ENCODE assay signal across 1 cellular context in genomic region chr18:63040788-63041410, GRCh38.
A peak's percentile ranks its signal among the peaks of the same experiment; 100 is the strongest.
TF ChIP-seq lines count a peak whose summit lies in the region.

No MANE protein-coding gene starts in this region.

TF ChIP-seq in GM12878, 131 proteins besides CTCF, POLR2A, EP300 and RAD21 (continued from another document and continues in another):
- TF ChIP-seq ZBTB11 (CRISPR knock-in tag; IDR thresholded peaks at IDR 0.05) = no peak
- 0 out of 2 replicates have a peak, but pooled peaks have one; percentile 21 for TF ChIP-seq CHD1 (IDR thresholded peaks at IDR 0.05; ENCODE audit: low read depth, low read length)
- peak; percentile 32 for TF ChIP-seq USF1 (IDR thresholded peaks at IDR 0.05; ENCODE audit: borderline replicate concordance, extremely low read length, insufficient read depth, low read depth, low read length)
- 0 out of 4 replicates have a peak, but pooled peaks of 1 of the 2 experiments have one; percentile 26 for TF ChIP-seq ETV6 (conservative IDR thresholded peaks at IDR 0.05 in 1 of 2, IDR thresholded peaks at IDR 0.05 in 1 of 2; ENCODE audit: borderline replicate concordance in 1 of 2, low read depth in 1 of 2)
- peak; percentile 34; the same call in 1 of the 2 replicates for TF ChIP-seq PAX5 (IDR thresholded peaks at IDR 0.05; ENCODE audit: borderline replicate concordance, low read depth, low read length)
- peak; percentile 75 for TF ChIP-seq KLF5 (IDR thresholded peaks at IDR 0.05; ENCODE audit: partially characterized antibody)
- peak; percentile 96 for TF ChIP-seq MEF2B (IDR thresholded peaks at IDR 0.05; ENCODE audit: partially characterized antibody, poor library complexity, severe bottlenecking)
- TF ChIP-seq ZNF24 (IDR thresholded peaks at IDR 0.05) = no peak
- TF ChIP-seq DPF2 (IDR thresholded peaks at IDR 0.05) = 0 out of 2 replicates have a peak, but pooled peaks have one; percentile 67
- TF ChIP-seq CUX1 (IDR thresholded peaks at IDR 0.05; ENCODE audit: insufficient replicate concordance, low read depth, low read length) = peak; percentile 19
- TF ChIP-seq E4F1 (IDR thresholded peaks at IDR 0.05; ENCODE audit: borderline replicate concordance, partially characterized antibody) = no peak
- peak; percentile 45; the same call in 1 of the 2 replicates for TF ChIP-seq CREM (IDR thresholded peaks at IDR 0.05; ENCODE audit: low read depth)
- no peak for TF ChIP-seq ZSCAN29 (IDR thresholded peaks at IDR 0.05)
- peak; percentile 80 for TF ChIP-seq RUNX3 (IDR thresholded peaks at IDR 0.05; ENCODE audit: low read length)
- no peak for TF ChIP-seq ZZZ3 (IDR thresholded peaks at IDR 0.05; ENCODE audit: control insufficient read depth, insufficient read length, low read depth)
- TF ChIP-seq MTA2 (IDR thresholded peaks at IDR 0.05; ENCODE audit: low read depth) = peak; percentile 76
- peak; percentile 94 for TF ChIP-seq NBN (IDR thresholded peaks at IDR 0.05)
- 0 out of 2 replicates have a peak, but pooled peaks have one; percentile 48 for TF ChIP-seq PKNOX1 (IDR thresholded peaks at IDR 0.05)
- peak; percentile 84 for TF ChIP-seq IKZF1 (conservative IDR thresholded peaks at IDR 0.05)
- peak; percentile 92 for TF ChIP-seq RELA (IDR thresholded peaks at IDR 0.05; ENCODE audit: borderline replicate concordance, partially characterized antibody)
- TF ChIP-seq ZNF207 (IDR thresholded peaks at IDR 0.05; ENCODE audit: borderline replicate concordance) = peak; percentile 70; the same call in 1 of the 2 replicates
- TF ChIP-seq ATF7 (IDR thresholded peaks at IDR 0.05; ENCODE audit: low read depth) = peak; percentile 84
- TF ChIP-seq IRF5 (IDR thresholded peaks at IDR 0.05; ENCODE audit: borderline replicate concordance) = no peak
- TF ChIP-seq CEBPB (IDR thresholded peaks at IDR 0.05; ENCODE audit: borderline replicate concordance in 1 of 2, low read depth in 2 of 2, low read length in 2 of 2) = 0 out of 4 replicates have a peak, but pooled peaks of 1 of the 2 experiments have one; percentile 70
- TF ChIP-seq JUND (IDR thresholded peaks at IDR 0.05; ENCODE audit: low read depth, low read length) = no peak
- TF ChIP-seq SPI1 (IDR thresholded peaks at IDR 0.05; ENCODE audit: borderline replicate concordance, insufficient read depth, low read depth, low read length) = peak; percentile 60; the same call in 1 of the 2 replicates
- peak; percentile 59 to 71 for TF ChIP-seq BHLHE40 (IDR thresholded peaks at IDR 0.05; ENCODE audit: borderline replicate concordance in 1 of 2, low read depth in 2 of 2, low read length in 1 of 2)
- 0 out of 2 replicates have a peak, but pooled peaks have one; percentile 70 for TF ChIP-seq STAT3 (IDR thresholded peaks at IDR 0.05; ENCODE audit: low read depth, low read length)
- peak; percentile 79 for TF ChIP-seq MLLT1 (IDR thresholded peaks at IDR 0.05)
- TF ChIP-seq BMI1 (IDR thresholded peaks at IDR 0.05; ENCODE audit: borderline replicate concordance) = no peak
- TF ChIP-seq CHD2 (IDR thresholded peaks at IDR 0.05; ENCODE audit: borderline replicate concordance, low read depth, low read length) = peak; percentile 60; the same call in 1 of the 2 replicates
- peak; percentile 56; the same call in 1 of the 2 replicates for TF ChIP-seq MXI1 (IDR thresholded peaks at IDR 0.05; ENCODE audit: low read depth, low read length)
- peak; percentile 60; the same call in 1 of the 2 replicates for TF ChIP-seq PML (IDR thresholded peaks at IDR 0.05; ENCODE audit: low read length)
- peak; percentile 86 for TF ChIP-seq SKIL (IDR thresholded peaks at IDR 0.05; ENCODE audit: low read depth, poor library complexity, severe bottlenecking)
- peak; percentile 87 for TF ChIP-seq FOXM1 (IDR thresholded peaks at IDR 0.05; ENCODE audit: low read depth, low read length)
- 0 out of 2 replicates have a peak, but pooled peaks have one; percentile 10 for TF ChIP-seq HSF1 (IDR thresholded peaks at IDR 0.05; ENCODE audit: low read depth, low read length)
- TF ChIP-seq HDGF (IDR thresholded peaks at IDR 0.05) = peak; percentile 56; the same call in 1 of the 2 replicates
- TF ChIP-seq NR2C2 (IDR thresholded peaks at IDR 0.05; ENCODE audit: borderline replicate concordance, control insufficient read depth, insufficient read length, low read depth) = no peak
- TF ChIP-seq RCOR1 (conservative IDR thresholded peaks at IDR 0.05; ENCODE audit: low read depth, low read length) = 0 out of 2 replicates have a peak, but pooled peaks have one; percentile 46
